21 cellular contexts compared by ENCODE assay signal in genomic region chr2:33145459-33145858, GRCh38.
DNase-seq lines count a peak whose midpoint lies in the region; ATAC-seq and TF ChIP-seq lines count a peak whose summit lies in the region.
"Had no signal": no experiment of that assay in that cellular context is flagged by ENCODE, and none has a peak within 500 bp of the region (broad histone marks: within the 10 kb centered on the region; RNA-seq: fewer than 3 reads in every experiment).

No MANE protein-coding gene starts in this region.

- H3K27ac ChIP-seq in upper lobe of right lung (no peak overlapping the region), Peyer's patch (peak overlapping the region in 1 of 4 donors; percentile 43)
- H3K27ac ChIP-seq: A549, foreskin keratinocyte had no signal

- ATAC-seq in sciatic nerve (peak; percentile 86), upper lobe of right lung (no peak)
- ATAC-seq: A549; activated CD4-positive, alpha-beta T cell treated with anti-CD3 and anti-CD28 coated beads for 36 hours; foreskin keratinocyte; HCT116; natural killer cell treated with Interleukin-12 subunit alpha and Interleukin-12 subunit beta and Interleukin-15 and Interleukin-18, amount 100 ng/mL, for 72 hours had no signal

- intact Hi-C loops in sciatic nerve (cut with DNase I) (no loop called here), upper lobe of right lung (cut with DNase I) (no loop called here)

- peak; percentile 42 for DNase-seq in AG08395 (ENCODE audit: low spot score)
- peak; percentile 77 for DNase-seq in adipocyte (ENCODE audit: low read depth)
- peak; percentile 74 to 89 for DNase-seq in foreskin fibroblast
- DNase-seq in sciatic nerve (ENCODE audit: low spot score) = no peak
- no peak for DNase-seq in stimulated activated CD4-positive, alpha-beta T cell treated with anti-CD3 and anti-CD28 coated beads, Interleukin-4, amount 100 ng/mL, for 24 hours
- DNase-seq in upper lobe of right lung = no peak
- DNase-seq in NCI-H2171 treated with DMSO at 0.1 percent for 48 hours (lab: John Stamatoyannopoulos, UW) = no peak
- no peak for DNase-seq in Peyer's patch
- DNase-seq: activated CD4-positive, alpha-beta T cell treated with anti-CD3 and anti-CD28 coated beads for 36 hours; activated naive CD4-positive, alpha-beta T cell treated with anti-CD3 and anti-CD28 coated beads for 36 hours; foreskin keratinocyte; NCI-H2171; NK-92 treated with Interleukin-12 subunit alpha and Interleukin-12 subunit beta, amount 100 ng/mL, for 24 hours; retina; SHP77; stimulated activated CD8-positive, alpha-beta memory T cell treated with anti-CD3 and anti-CD28 coated beads, Interleukin-4, amount 100 ng/mL, for 48 hours; T-helper 9 cell had no signal

- H3K9me3 ChIP-seq in adipocyte (ENCODE audit: control insufficient read depth, low read length) = no peaks in the 10 kb centered on the region
- H3K9me3 ChIP-seq in upper lobe of right lung = no peaks in the 10 kb centered on the region
- no peaks in the 10 kb centered on the region for H3K9me3 ChIP-seq in Peyer's patch
- H3K9me3 ChIP-seq: A549 had no signal

- peak overlapping the region; percentile 2 for H3K9ac ChIP-seq in adipocyte (ENCODE audit: low read length)

- H3K4me1 ChIP-seq in adipocyte (ENCODE audit: control insufficient read depth, insufficient read depth, low read length) (peaks cover 20% of the 10 kb centered on the region), upper lobe of right lung (no peaks in the 10 kb centered on the region), Peyer's patch (no peaks in the 10 kb centered on the region)
- H3K4me1 ChIP-seq: A549, foreskin keratinocyte had no signal

- TF ChIP-seq CTCF in foreskin fibroblast (IDR thresholded peaks at IDR 0.05; ENCODE audit: low read depth, low read length) (no peak), upper lobe of right lung (IDR thresholded peaks at IDR 0.05) (no peak), Peyer's patch (IDR thresholded peaks at IDR 0.05) (no peak)

- H3K36me3 ChIP-seq in adipocyte (ENCODE audit: control insufficient read depth, insufficient read depth, low read length, severe bottlenecking) (no peaks in the 10 kb centered on the region), upper lobe of right lung (no peaks in the 10 kb centered on the region), Peyer's patch (no peaks in the 10 kb centered on the region)

- no peak for TF ChIP-seq POLR2A in Peyer's patch (IDR thresholded peaks at IDR 0.05)

- no peaks in the 10 kb centered on the region for H3K27me3 ChIP-seq in adipocyte (replicated peaks; ENCODE audit: control insufficient read depth, insufficient read depth, low read length)
- no peaks in the 10 kb centered on the region for H3K27me3 ChIP-seq in upper lobe of right lung
- no peaks in the 10 kb centered on the region for H3K27me3 ChIP-seq in Peyer's patch
- H3K27me3 ChIP-seq: foreskin keratinocyte had no signal

- H3K4me3 ChIP-seq in adipocyte (ENCODE audit: low read length) = peak overlapping the region; percentile 48
- no peak overlapping the region for H3K4me3 ChIP-seq in foreskin fibroblast (ENCODE audit: low read depth in 1 of 2, low read length in 2 of 2)
- no peak overlapping the region for H3K4me3 ChIP-seq in upper lobe of right lung
- H3K4me3 ChIP-seq in Peyer's patch = no peak overlapping the region
- H3K4me3 ChIP-seq: A549, lung had no signal

Comparison
In these comparisons a context has a peak if more than half of its experiments do, and no peak if none do; other contexts are left out.
1. DNase-seq: peak in AG08395 (single experiment), adipocyte (single experiment) and foreskin fibroblast (2 of 2); none in sciatic nerve (single experiment), stimulated activated CD4-positive, alpha-beta T cell treated with anti-CD3 and anti-CD28 coated beads, Interleukin-4, amount 100 ng/mL, for 24 hours (single experiment), upper lobe of right lung (single experiment), NCI-H2171 treated with DMSO at 0.1 percent for 48 hours (single experiment) and Peyer's patch (0 of 3).